1 cellular context compared by ENCODE assay signal in the genomic region with DNA sequence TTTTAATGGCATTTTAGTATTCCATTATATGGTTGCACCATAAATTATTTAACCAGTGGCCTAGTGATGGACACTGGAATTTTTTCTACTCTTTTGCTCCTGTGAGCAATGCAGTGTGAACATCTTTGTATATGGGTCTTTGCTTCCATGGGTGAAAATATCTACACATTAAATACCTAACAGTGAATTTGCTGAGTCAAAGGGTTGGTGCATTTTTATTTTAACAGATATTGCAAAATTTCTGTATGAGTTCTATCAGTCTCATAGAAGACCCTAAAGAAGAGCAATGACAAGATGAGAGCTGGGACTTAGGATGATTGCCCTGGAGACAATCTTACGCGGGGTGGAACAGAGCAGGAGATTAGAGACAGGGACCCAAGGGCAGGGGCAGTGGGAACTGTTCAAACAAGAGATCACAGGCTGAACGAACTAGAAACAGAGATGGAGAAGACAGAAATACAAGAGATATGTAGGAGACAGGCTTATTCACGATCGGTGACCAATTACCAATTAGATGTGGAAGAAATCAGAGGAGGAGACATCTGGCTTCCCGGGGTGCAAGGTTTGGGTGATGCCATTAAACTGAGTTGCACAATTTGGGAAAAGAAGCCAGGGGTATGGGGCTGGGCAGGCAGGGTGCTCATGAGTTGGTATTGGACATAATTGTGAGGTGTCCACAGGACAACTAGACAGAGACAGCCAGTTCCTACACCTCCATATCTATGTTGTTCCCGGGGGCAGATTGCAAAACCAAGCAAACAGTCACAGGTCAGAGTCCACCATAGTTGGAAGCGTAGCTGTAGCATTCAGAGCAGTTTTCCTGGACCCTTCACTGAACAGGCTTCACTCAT.
TF ChIP-seq lines count a peak whose summit lies in the region.

No MANE protein-coding gene starts in this region.

TF ChIP-seq in HepG2, 621 proteins besides CTCF, POLR2A, EP300 and RAD21 (continued from another document and continues in another):
- TF ChIP-seq ZNF552 (CRISPR knock-in tag; IDR thresholded peaks at IDR 0.05; ENCODE audit: borderline replicate concordance), result peak; percentile 63; the same call in 1 of the 2 replicates
- TF ChIP-seq MAF1 (CRISPR knock-in tag; IDR thresholded peaks at IDR 0.05; ENCODE audit: borderline replicate concordance), result no peak
- peak; percentile 88 for TF ChIP-seq JUND (CRISPR knock-in tag; IDR thresholded peaks at IDR 0.05)
- TF ChIP-seq CEBPZ (IDR thresholded peaks at IDR 0.05; ENCODE audit: low read length), result no peak
- TF ChIP-seq PHF21A (CRISPR knock-in tag; IDR thresholded peaks at IDR 0.05), result peak; percentile 98
- no peak for TF ChIP-seq PCBP1 (IDR thresholded peaks at IDR 0.05; ENCODE audit: borderline replicate concordance, low read depth, low read length)
- TF ChIP-seq, protein P1, sequence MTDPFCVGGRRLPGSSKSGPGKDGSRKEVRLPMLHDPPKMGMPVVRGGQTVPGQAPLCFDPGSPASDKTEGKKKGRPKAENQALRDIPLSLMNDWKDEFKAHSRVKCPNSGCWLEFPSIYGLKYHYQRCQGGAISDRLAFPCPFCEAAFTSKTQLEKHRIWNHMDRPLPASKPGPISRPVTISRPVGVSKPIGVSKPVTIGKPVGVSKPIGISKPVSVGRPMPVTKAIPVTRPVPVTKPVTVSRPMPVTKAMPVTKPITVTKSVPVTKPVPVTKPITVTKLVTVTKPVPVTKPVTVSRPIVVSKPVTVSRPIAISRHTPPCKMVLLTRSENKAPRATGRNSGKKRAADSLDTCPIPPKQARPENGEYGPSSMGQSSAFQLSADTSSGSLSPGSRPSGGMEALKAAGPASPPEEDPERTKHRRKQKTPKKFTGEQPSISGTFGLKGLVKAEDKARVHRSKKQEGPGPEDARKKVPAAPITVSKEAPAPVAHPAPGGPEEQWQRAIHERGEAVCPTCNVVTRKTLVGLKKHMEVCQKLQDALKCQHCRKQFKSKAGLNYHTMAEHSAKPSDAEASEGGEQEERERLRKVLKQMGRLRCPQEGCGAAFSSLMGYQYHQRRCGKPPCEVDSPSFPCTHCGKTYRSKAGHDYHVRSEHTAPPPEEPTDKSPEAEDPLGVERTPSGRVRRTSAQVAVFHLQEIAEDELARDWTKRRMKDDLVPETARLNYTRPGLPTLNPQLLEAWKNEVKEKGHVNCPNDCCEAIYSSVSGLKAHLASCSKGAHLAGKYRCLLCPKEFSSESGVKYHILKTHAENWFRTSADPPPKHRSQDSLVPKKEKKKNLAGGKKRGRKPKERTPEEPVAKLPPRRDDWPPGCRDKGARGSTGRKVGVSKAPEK (CRISPR knock-in tag; IDR thresholded peaks at IDR 0.05; ENCODE audit: borderline replicate concordance), result peak; percentile 16; the same call in 1 of the 2 replicates
- no peak for TF ChIP-seq ZSCAN12 (CRISPR knock-in tag; IDR thresholded peaks at IDR 0.05)
- TF ChIP-seq NR2F6 (IDR thresholded peaks at IDR 0.05), result peak; percentile 83
- TF ChIP-seq NR2F6 (CRISPR knock-in tag; IDR thresholded peaks at IDR 0.05), result peak; percentile 94
- peak; percentile 86 for TF ChIP-seq MLX (CRISPR knock-in tag; IDR thresholded peaks at IDR 0.05)
- TF ChIP-seq, protein P2, sequence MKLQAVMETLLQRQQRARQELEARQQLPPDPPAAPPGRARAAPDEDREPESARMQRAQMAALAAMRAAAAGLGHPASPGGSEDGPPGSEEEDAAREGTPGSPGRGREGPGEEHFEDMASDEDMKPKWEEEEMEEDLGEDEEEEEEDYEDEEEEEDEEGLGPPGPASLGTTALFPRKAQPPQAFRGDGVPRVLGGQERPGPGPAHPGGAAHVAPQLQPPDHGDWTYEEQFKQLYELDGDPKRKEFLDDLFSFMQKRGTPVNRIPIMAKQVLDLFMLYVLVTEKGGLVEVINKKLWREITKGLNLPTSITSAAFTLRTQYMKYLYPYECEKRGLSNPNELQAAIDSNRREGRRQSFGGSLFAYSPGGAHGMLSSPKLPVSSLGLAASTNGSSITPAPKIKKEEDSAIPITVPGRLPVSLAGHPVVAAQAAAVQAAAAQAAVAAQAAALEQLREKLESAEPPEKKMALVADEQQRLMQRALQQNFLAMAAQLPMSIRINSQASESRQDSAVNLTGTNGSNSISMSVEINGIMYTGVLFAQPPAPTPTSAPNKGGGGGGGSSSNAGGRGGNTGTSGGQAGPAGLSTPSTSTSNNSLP (IDR thresholded peaks at IDR 0.05; ENCODE audit: low read depth, low read length), result 0 out of 2 replicates have a peak, but pooled peaks have one; percentile 80
- TF ChIP-seq ZNF264 (CRISPR knock-in tag; IDR thresholded peaks at IDR 0.05), result peak; percentile 92
- no peak; the same call in 1 of the 2 replicates for TF ChIP-seq ZNF768 (CRISPR knock-in tag; IDR thresholded peaks at IDR 0.05)
- TF ChIP-seq NCOA2 (CRISPR knock-in tag; IDR thresholded peaks at IDR 0.05), result peak; percentile 95
- TF ChIP-seq RNF2 (conservative IDR thresholded peaks at IDR 0.05; ENCODE audit: low read depth), result no peak
- TF ChIP-seq ZBTB26 (CRISPR knock-in tag; IDR thresholded peaks at IDR 0.05; ENCODE audit: borderline replicate concordance), result peak; percentile 86
- TF ChIP-seq DBP (CRISPR knock-in tag; IDR thresholded peaks at IDR 0.05; ENCODE audit: not compliant biosample characterization), result no peak
- TF ChIP-seq RFX1 (IDR thresholded peaks at IDR 0.05), result no peak
- 0 out of 2 replicates have a peak, but pooled peaks have one; percentile 32 for TF ChIP-seq GTF2F1 (IDR thresholded peaks at IDR 0.05; ENCODE audit: low read length)
- peak; percentile 85 for TF ChIP-seq TFE3 (CRISPR knock-in tag; IDR thresholded peaks at IDR 0.05)
- TF ChIP-seq ZNF205 (CRISPR knock-in tag; IDR thresholded peaks at IDR 0.05), result 0 out of 2 replicates have a peak, but pooled peaks have one; percentile 58
- TF ChIP-seq NFIC (IDR thresholded peaks at IDR 0.05; ENCODE audit: low read length), result peak; percentile 83
- peak; percentile 86 for TF ChIP-seq SKIL (CRISPR knock-in tag; IDR thresholded peaks at IDR 0.05; ENCODE audit: borderline replicate concordance)
- TF ChIP-seq KAT7 (CRISPR knock-in tag; IDR thresholded peaks at IDR 0.05; ENCODE audit: borderline replicate concordance), result peak; percentile 69; the same call in 1 of the 2 replicates
- TF ChIP-seq PRDM10 (CRISPR knock-in tag; IDR thresholded peaks at IDR 0.05; ENCODE audit: low read depth), result peak; percentile 89
